30 cellular contexts compared by ENCODE assay signal in the genomic region with DNA sequence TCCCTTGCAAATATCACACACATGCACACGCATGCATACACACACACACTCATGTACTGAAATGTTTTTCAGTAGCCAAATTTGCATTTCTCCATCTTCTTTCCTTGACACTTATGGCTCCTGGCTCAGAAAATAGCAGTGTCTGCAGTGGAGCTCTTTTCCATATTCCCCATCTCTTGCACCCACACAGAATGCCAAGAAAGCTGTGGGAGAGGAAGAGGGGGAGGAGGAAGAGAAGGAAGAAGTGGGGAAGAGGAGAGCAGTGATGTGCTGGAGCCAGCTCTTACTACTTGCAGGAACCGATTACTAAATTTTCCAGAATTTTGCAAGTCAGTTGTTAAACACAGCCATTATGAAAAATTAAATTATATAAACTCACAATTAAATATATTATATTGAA. TPM values are rescaled to one million over a fixed set of nuclear protein-coding genes. Genes with fewer than 3 reads are reported as not detected.
"Had no signal": no experiment of that assay in that cellular context is flagged by ENCODE, and none has a peak within 500 bp of the region (broad histone marks: within the 10 kb centered on the region; RNA-seq: fewer than 3 reads in every experiment).

No MANE protein-coding gene starts in this region.

- H3K9me3 Mint-ChIP-seq: dendritic cell treated with granulocyte-macrophage colony-stimulating factor and Interleukin-4, amounts not matched to agents 40 ng/mL and 50 ng/mL, for 4 days; effector memory CD8-positive, alpha-beta T cell; endodermal cell; mesothelial cell of epicardium; naive B cell had no signal

- H3K9me3 ChIP-seq: colonic mucosa, esophagus squamous epithelium, gastrocnemius medialis, heart right ventricle, left lung, lower lobe of right lung, mucosa of descending colon had no signal

- DNase-seq: colonic mucosa; cortex of kidney; effector CD8-positive, alpha-beta T cell; effector memory CD8-positive, alpha-beta T cell; foreskin fibroblast; foreskin melanocyte; gastrocnemius medialis; glutamatergic neuron; left cardiac atrium; mesenchymal stem cell; naive B cell had no signal

- H3K4me1 ChIP-seq: colonic mucosa had no signal

- H3K27me3 ChIP-seq: colonic mucosa, gastrocnemius medialis, heart right ventricle had no signal

- H3K4me3 Mint-ChIP-seq: dendritic cell treated with granulocyte-macrophage colony-stimulating factor and Interleukin-4, amounts not matched to agents 40 ng/mL and 50 ng/mL, for 4 days; effector memory CD8-positive, alpha-beta T cell; endodermal cell; mesothelial cell of epicardium; naive B cell had no signal

- H3K27ac ChIP-seq: colonic mucosa, epithelial cell of prostate, esophagus squamous epithelium, gastrocnemius medialis, left lung, lower lobe of right lung had no signal

- H3K4me3 ChIP-seq: colonic mucosa, esophagus squamous epithelium, gastrocnemius medialis, heart right ventricle, left lung, lower lobe of right lung, mucosa of descending colon had no signal

- H3K36me3 ChIP-seq: colonic mucosa, esophagus squamous epithelium, gastrocnemius medialis, heart right ventricle, left lung, lower lobe of right lung had no signal

- H3K27ac Mint-ChIP-seq: dendritic cell treated with granulocyte-macrophage colony-stimulating factor and Interleukin-4, amounts not matched to agents 40 ng/mL and 50 ng/mL, for 4 days; effector memory CD8-positive, alpha-beta T cell; endodermal cell; mesothelial cell of epicardium had no signal

- H3K36me3 Mint-ChIP-seq: mesothelial cell of epicardium, naive B cell had no signal

RNA-seq across cellular contexts. Expression of a gene that starts 9.9 kb away (rescaled TPM):
- total RNA-seq: colonic mucosa, dermis microvascular lymphatic vessel endothelial cell, esophagus mucosa, esophagus squamous epithelium, gastrocnemius medialis, glomerular endothelial cell, heart right ventricle, kidney epithelial cell, left cardiac atrium, left lung, left ventricle myocardium superior, lower leg skin, lower lobe of right lung, lung microvascular endothelial cell, mesenteric fat pad, mesothelial cell of epicardium, mucosa of descending colon, myocyte had no signal
- polyA plus RNA-seq: heart right ventricle, keratinocyte had no signal

RNA-seq across cellular contexts. Expression of a gene that starts 28.2 kb away (rescaled TPM):
- total RNA-seq: dermis microvascular lymphatic vessel endothelial cell, glomerular endothelial cell, lung microvascular endothelial cell had no signal
